Comparison of ENCODE assay signal across 4 cellular contexts in the genomic region with DNA sequence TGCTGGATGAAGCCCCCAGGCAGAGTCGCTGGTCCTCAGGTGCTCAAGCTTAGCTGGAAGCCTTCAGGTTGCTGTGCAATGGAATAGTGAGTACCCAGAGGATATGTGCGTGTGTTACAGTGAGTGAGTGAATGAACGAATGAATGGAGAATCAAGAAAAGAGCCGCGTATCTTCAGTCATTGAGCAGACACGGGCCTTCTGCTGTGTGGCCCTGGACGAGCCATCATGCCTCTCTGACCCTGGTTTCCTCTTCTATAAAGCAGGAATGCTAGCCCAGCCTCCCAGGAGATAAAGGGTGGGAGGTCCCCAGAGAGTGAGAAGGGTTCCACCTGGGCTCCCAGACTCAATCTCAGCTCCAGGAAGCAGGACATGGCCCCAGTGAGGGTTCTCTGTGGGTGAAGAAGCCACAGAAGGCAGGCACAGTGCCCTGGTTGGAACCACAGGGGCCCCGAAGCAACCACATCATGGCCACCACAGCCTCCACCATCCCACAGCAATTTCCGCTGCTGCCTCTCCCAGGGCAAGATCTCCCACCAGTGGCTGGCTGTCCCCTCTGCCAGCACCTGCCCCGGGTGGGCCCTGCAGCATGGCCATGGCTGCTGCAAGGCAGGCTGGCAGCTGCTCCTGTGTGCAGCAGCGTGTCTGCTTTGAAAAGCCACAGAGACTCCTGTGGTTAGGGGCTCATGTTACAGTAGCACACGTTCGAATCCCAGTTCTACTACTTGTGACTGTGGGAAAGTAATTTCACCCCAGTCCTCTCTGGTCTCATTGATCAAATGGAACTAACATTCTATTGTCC. TPM values are rescaled to one million over a fixed set of nuclear protein-coding genes. Genes with fewer than 3 reads are reported as not detected.
"Had no signal": no experiment of that assay in that cellular context is flagged by ENCODE, and none has a peak within 500 bp of the region (broad histone marks: within the 10 kb centered on the region; RNA-seq: fewer than 3 reads in every experiment).

No MANE protein-coding gene starts in this region.

RNA-seq across cellular contexts. Expression of gene GRAPL, which starts 34.1 kb away (rescaled TPM):
- total RNA-seq: astrocyte, osteocyte, progenitor cell of endocrine pancreas, smooth muscle cell had no signal
